ENCODE assay signal across 8 cellular contexts in the genomic region with DNA sequence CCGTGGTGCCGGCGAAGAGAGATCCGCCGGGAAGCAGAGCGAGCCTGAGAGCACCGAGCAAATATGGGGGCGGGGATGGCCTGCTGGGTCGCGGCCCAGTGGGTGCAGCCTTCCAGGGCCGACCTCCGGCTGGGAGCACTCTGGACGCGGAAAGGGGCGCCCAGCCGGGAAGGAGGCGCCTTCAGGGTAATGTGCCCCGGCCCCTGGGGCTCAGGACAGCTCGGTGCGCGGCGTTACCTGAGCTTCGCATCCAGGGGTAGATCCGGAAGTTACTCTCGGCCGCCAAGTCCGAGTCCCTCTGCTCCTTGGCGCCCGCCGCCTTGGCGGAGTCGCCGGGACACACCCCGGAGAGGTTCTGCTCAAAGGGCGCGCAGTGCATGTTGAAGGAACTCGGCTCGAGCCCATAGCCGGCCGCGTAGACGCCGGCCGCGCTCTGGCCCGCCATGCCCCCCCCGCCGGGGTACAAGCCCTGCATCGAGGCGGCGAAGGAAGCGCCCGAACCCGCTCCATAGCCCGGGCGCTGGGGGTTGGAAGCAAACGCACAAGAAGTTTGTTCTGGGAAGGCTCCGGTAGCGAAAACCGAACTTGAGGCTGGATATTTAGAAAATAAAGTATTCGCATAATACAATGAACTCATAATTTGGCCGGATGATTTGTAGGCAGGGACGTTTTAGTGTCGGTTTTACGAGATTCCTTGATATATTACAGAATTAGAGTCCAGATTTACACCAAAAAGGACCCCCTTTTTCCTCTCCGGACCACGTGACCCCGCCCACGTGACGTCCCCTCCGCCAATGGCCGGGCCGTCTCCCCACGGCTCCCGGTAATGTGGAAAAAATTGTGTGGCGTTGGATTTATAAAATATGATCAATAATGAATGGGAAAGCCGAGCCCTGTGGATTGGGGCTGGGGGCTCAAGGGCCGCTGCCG. TPM values are rescaled to one million over a fixed set of nuclear protein-coding genes. Genes with fewer than 3 reads are reported as not detected.
DNase-seq lines count a peak whose midpoint lies in the region; ATAC-seq lines count a peak whose summit lies in the region.

A gene (minus strand): TSS at position 736 of the 930 bp plus-strand sequence. CDS start 99 bp downstream, at position 637.

- peaks cover 6 to 47% of the 10 kb centered on the region in 2 donors for H3K27me3 ChIP-seq in esophagus (ENCODE audit: control insufficient read depth in 1 of 2, insufficient read depth in 2 of 2, low read length in 2 of 2)

- H3K4me1 ChIP-seq in esophagus (ENCODE audit: control insufficient read depth in 2 of 2, insufficient read depth in 2 of 2, low read length in 1 of 2) (peaks cover 6 to 11% of the 10 kb centered on the region in 2 donors), urinary bladder (ENCODE audit: insufficient read depth) (no peaks in the 10 kb centered on the region)

- intact Hi-C loops in activated CD4-positive, alpha-beta memory T cell treated with anti-CD3 and anti-CD28 coated beads for 36 hours (cut with micrococcal nuclease), result loop anchor here (5.0 to 10.0 kb wide), 3 partner anchors 142 to 583 kb away; no protein-coding TSS in a partner anchor

- 1 to 2% methylated on average over 79 of the region's 79 CpGs for WGBS in esophagus, 2 donors
- WGBS in urinary bladder, result under 1% methylated on average over 79 of the region's 79 CpGs

- DNase-seq in NCI-H82 (lab: John Stamatoyannopoulos, UW) (peak; percentile 38), NCI-H82 treated with DMSO at 0.1 percent for 48 hours (lab: John Stamatoyannopoulos, UW; ENCODE audit: unreplicated experiment) (no peak), NCI-H2029 (lab: John Stamatoyannopoulos, UW) (peak; percentile 61)
- DNase-seq in activated CD4-positive, alpha-beta memory T cell treated with anti-CD3 and anti-CD28 coated beads for 36 hours, result peak; percentile 78
- DNase-seq in naive thymus-derived CD8-positive, alpha-beta T cell, result peak in 9 of 10 donors; percentile 39 to 66 (median 54)

- no peaks in the 10 kb centered on the region for H3K9me3 ChIP-seq in esophagus (ENCODE audit: control insufficient read depth in 2 of 2, insufficient read depth in 1 of 2, low read depth in 1 of 2, low read length in 1 of 2)

- no peaks in the 10 kb centered on the region for H3K36me3 Mint-ChIP-seq in activated CD4-positive, alpha-beta memory T cell treated with anti-CD3 and anti-CD28 coated beads for 36 hours
- H3K36me3 Mint-ChIP-seq in naive thymus-derived CD8-positive, alpha-beta T cell, result peaks cover 0 to 12% (median 0%) of the 10 kb centered on the region in 3 donors

- CTCF ChIA-PET in activated CD4-positive, alpha-beta memory T cell treated with anti-CD3 and anti-CD28 coated beads for 36 hours (lab: Charles Lee), result interaction anchor here (0.6 to 1.2 kb wide), 3 partner anchors 12 to 347 kb away, joined by 3 to 5 read pairs (median 3); no protein-coding TSS in a partner anchor

- H3K4me3 Mint-ChIP-seq in activated CD4-positive, alpha-beta memory T cell treated with anti-CD3 and anti-CD28 coated beads for 36 hours, result peak within 1 kb of the TSS; percentile 86
- peak within 1 kb of the TSS; percentile 88 to 97 (median 94) for H3K4me3 Mint-ChIP-seq in naive thymus-derived CD8-positive, alpha-beta T cell

- peak; percentile 6 to 38 for ATAC-seq in naive thymus-derived CD8-positive, alpha-beta T cell
- ATAC-seq in HG03342 (IDR thresholded peaks at IDR 0.05; ENCODE audit: unreplicated experiment), result no peak

- peak within 1 kb of the TSS; percentile 41 for H3K27ac Mint-ChIP-seq in activated CD4-positive, alpha-beta memory T cell treated with anti-CD3 and anti-CD28 coated beads for 36 hours
- H3K27ac Mint-ChIP-seq in naive thymus-derived CD8-positive, alpha-beta T cell, result peak within 1 kb of the TSS in 4 of 10 donors; percentile 69 to 88 (median 74)

- POLR2A ChIA-PET in activated CD4-positive, alpha-beta memory T cell treated with anti-CD3 and anti-CD28 coated beads for 36 hours (lab: Charles Lee), result interaction anchor here (0.5 kb wide), 1 partner anchor 506 kb away, joined by 3 read pairs; no protein-coding TSS in a partner anchor
- POLR2A ChIA-PET in naive thymus-derived CD8-positive, alpha-beta T cell (lab: Charles Lee), result interaction anchor here (0.6 to 1.9 kb wide), 4 partner anchors 11 to 130 kb away, joined by 3 to 5 read pairs (median 4); a partner anchor contains a TSS

- H3K4me3 ChIP-seq in esophagus (ENCODE audit: low read depth in 1 of 2, low read length in 2 of 2) (peak within 1 kb of the TSS; percentile 41 to 56), urinary bladder (ENCODE audit: low read depth, low read length) (peak within 1 kb of the TSS; percentile 45)

- H3K9me3 Mint-ChIP-seq in activated CD4-positive, alpha-beta memory T cell treated with anti-CD3 and anti-CD28 coated beads for 36 hours, result no peaks in the 10 kb centered on the region
- H3K9me3 Mint-ChIP-seq in naive thymus-derived CD8-positive, alpha-beta T cell, result no peaks in the 10 kb centered on the region

- H3K36me3 ChIP-seq in esophagus (ENCODE audit: control insufficient read depth in 2 of 2, insufficient read depth in 2 of 2, low read length in 1 of 2) (no peaks in the 10 kb centered on the region), urinary bladder (ENCODE audit: insufficient read depth) (no peaks in the 10 kb centered on the region)

- H3K27ac ChIP-seq in esophagus (ENCODE audit: low read depth in 2 of 2, low read length in 1 of 2), result no peak within 1 kb of the TSS
- peak within 1 kb of the TSS; percentile 71 for H3K27ac ChIP-seq in urinary bladder (ENCODE audit: low read depth)

- H3K4me1 Mint-ChIP-seq in activated CD4-positive, alpha-beta memory T cell treated with anti-CD3 and anti-CD28 coated beads for 36 hours (ENCODE audit: low read depth), result peaks cover 37% of the 10 kb centered on the region
- peaks cover 21 to 46% (median 36%) of the 10 kb centered on the region in 4 donors for H3K4me1 Mint-ChIP-seq in naive thymus-derived CD8-positive, alpha-beta T cell

- peaks cover 64% of the 10 kb centered on the region for H3K27me3 Mint-ChIP-seq in activated CD4-positive, alpha-beta memory T cell treated with anti-CD3 and anti-CD28 coated beads for 36 hours
- peaks cover 29 to 91% (median 68%) of the 10 kb centered on the region in 5 donors for H3K27me3 Mint-ChIP-seq in naive thymus-derived CD8-positive, alpha-beta T cell

RNA-seq across cellular contexts. Expression of the gene that starts here (rescaled TPM):
- under 1 TPM; 0.36 to 0.44 TPM for total RNA-seq in activated CD4-positive, alpha-beta memory T cell treated with anti-CD3 and anti-CD28 coated beads for 36 hours
- under 1 TPM; 0.27 to 0.39 TPM for polyA plus RNA-seq in esophagus
- total RNA-seq in naive thymus-derived CD8-positive, alpha-beta T cell, result not detected
- polyA plus RNA-seq in naive thymus-derived CD8-positive, alpha-beta T cell, result under 1 TPM in 2 of 3 donors, not detected in 1; 0.22 to 0.40 TPM
- 2.5 TPM for total RNA-seq in urinary bladder
- 6.7 TPM for polyA plus RNA-seq in urinary bladder

Comparison
In these comparisons a context has a peak if more than half of its experiments do, and no peak if none do; other contexts are left out.
1. Peak in DNase-seq in activated CD4-positive, alpha-beta memory T cell treated with anti-CD3 and anti-CD28 coated beads for 36 hours; RNA of the gene not detected or under 1 TPM.
2. Peak in DNase-seq and ATAC-seq in naive thymus-derived CD8-positive, alpha-beta T cell; RNA of the gene not detected or under 1 TPM.